Comparison of ENCODE assay signal across 29 cellular contexts in the genomic region with DNA sequence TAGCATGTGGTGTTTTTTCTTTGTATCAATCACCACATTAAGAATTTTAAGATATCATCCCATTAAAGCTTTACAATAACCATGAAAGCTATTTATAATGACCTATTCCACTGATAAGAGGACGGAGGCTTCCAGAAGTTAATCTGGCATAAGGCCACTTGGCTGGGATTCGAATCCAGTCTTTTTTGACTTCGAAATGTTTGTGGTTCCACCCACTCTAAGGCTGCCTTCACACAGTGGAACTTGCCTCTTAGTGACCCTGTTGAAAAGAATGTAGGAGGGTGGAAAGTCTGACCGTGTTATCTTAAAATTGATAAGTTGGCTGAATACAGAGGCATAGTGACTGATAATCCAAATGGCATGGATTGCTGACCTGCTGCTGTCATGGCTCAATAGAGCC.
DNase-seq lines count a peak whose midpoint lies in the region; ATAC-seq and TF ChIP-seq lines count a peak whose summit lies in the region.
"Had no signal": no experiment of that assay in that cellular context is flagged by ENCODE, and none has a peak within 500 bp of the region (broad histone marks: within the 10 kb centered on the region; RNA-seq: fewer than 3 reads in every experiment).

No MANE protein-coding gene starts in this region.

- H3K4me3 Mint-ChIP-seq in T-helper 2 cell treated with Interferon-gamma antibody and Interleukin-4, amounts not matched to agents 5 μg/mL and 100 μg/mL, for 36 hours: no peak overlapping the region
- H3K4me3 Mint-ChIP-seq: activated naive CD8-positive, alpha-beta T cell; CD4-positive, alpha-beta memory T cell; central memory CD8-positive, alpha-beta T cell; dendritic cell treated with granulocyte-macrophage colony-stimulating factor and Interleukin-4, amounts not matched to agents 40 ng/mL and 50 ng/mL, for 4 days; endodermal cell; GM23338; memory B cell; neural progenitor cell; stimulated activated effector memory CD8-positive, alpha-beta T cell treated with anti-CD3 and anti-CD28 coated beads, Interleukin-12 subunit alpha, Interleukin-12 subunit beta, amount 100 ng/mL, for 72 hours had no signal

- H3K36me3 Mint-ChIP-seq in T-helper 2 cell treated with Interferon-gamma antibody and Interleukin-4, amounts not matched to agents 5 μg/mL and 100 μg/mL, for 36 hours (ENCODE audit: low read depth): no peaks in the 10 kb centered on the region
- H3K36me3 Mint-ChIP-seq: activated naive CD8-positive, alpha-beta T cell; CD4-positive, alpha-beta memory T cell; memory B cell; stimulated activated effector memory CD8-positive, alpha-beta T cell treated with anti-CD3 and anti-CD28 coated beads, Interleukin-12 subunit alpha, Interleukin-12 subunit beta, amount 100 ng/mL, for 72 hours had no signal

- peaks cover 35% of the 10 kb centered on the region for H3K9me3 Mint-ChIP-seq in T-helper 2 cell treated with Interferon-gamma antibody and Interleukin-4, amounts not matched to agents 5 μg/mL and 100 μg/mL, for 36 hours
- H3K9me3 Mint-ChIP-seq: endodermal cell, GM23338, memory B cell had no signal

- no peaks in the 10 kb centered on the region for H3K27me3 ChIP-seq in upper lobe of right lung
- H3K27me3 ChIP-seq: ascending aorta, neural progenitor cell had no signal

- H3K27ac Mint-ChIP-seq in T-helper 2 cell treated with Interferon-gamma antibody and Interleukin-4, amounts not matched to agents 5 μg/mL and 100 μg/mL, for 36 hours: no peak overlapping the region
- H3K27ac Mint-ChIP-seq: activated naive CD8-positive, alpha-beta T cell; CD4-positive, alpha-beta memory T cell; dendritic cell treated with granulocyte-macrophage colony-stimulating factor and Interleukin-4, amounts not matched to agents 40 ng/mL and 50 ng/mL, for 4 days; endodermal cell; GM23338; memory B cell; neural progenitor cell; stimulated activated effector memory CD8-positive, alpha-beta T cell treated with anti-CD3 and anti-CD28 coated beads, Interleukin-12 subunit alpha, Interleukin-12 subunit beta, amount 100 ng/mL, for 72 hours had no signal

- H3K36me3 ChIP-seq in upper lobe of right lung: no peaks in the 10 kb centered on the region
- H3K36me3 ChIP-seq: ascending aorta, neural progenitor cell had no signal

- ATAC-seq in Right ventricle myocardium superior (ENCODE audit: poor library complexity) (peak; percentile 81), left cardiac atrium (peak; percentile 57 to 88), upper lobe of right lung (peak; percentile 32), HG03159 (IDR thresholded peaks at IDR 0.05; ENCODE audit: unreplicated experiment) (no peak)
- ATAC-seq: GM23338; stimulated activated effector memory CD8-positive, alpha-beta T cell treated with anti-CD3 and anti-CD28 coated beads, Interleukin-12 subunit alpha, Interleukin-12 subunit beta, amount 100 ng/mL, for 72 hours had no signal

- peaks cover 3% of the 10 kb centered on the region for H3K4me1 ChIP-seq in upper lobe of right lung

- no peak overlapping the region for H3K4me3 ChIP-seq in upper lobe of right lung
- H3K4me3 ChIP-seq: ascending aorta, GM23338, neural progenitor cell had no signal

- H3K9me3 ChIP-seq in upper lobe of right lung: no peaks in the 10 kb centered on the region
- H3K9me3 ChIP-seq: ascending aorta had no signal

- intact Hi-C loops in Right ventricle myocardium superior (cut with DNase I) (no loop called here), cardiac septum (cut with DNase I) (no loop called here), left cardiac atrium (cut with DNase I) (no loop called here), upper lobe of right lung (cut with DNase I) (no loop called here)

- DNase-seq in Right ventricle myocardium superior (no peak), cardiac septum (ENCODE audit: low spot score) (no peak), left cardiac atrium (peak; percentile 29), mucosa of gallbladder (ENCODE audit: low spot score) (peak; percentile 63), upper lobe of right lung (no peak), islet precursor cell (no peak)
- no peak for DNase-seq in T-helper 2 cell treated with Interferon-gamma antibody and Interleukin-4, amounts not matched to agents 5 μg/mL and 100 μg/mL, for 36 hours (ENCODE audit: low spot score)
- DNase-seq: activated CD4-positive, alpha-beta T cell treated with anti-CD3 and anti-CD28 coated beads, Interleukin-2, amount 50 U/mL, for 1 hour; activated CD4-positive, CD25-positive, alpha-beta regulatory T cell; activated effector memory CD4-positive, alpha-beta T cell treated with Interleukin-2 at 50 U/mL for 16 hours; activated T-cell treated with anti-CD3 and anti-CD28 coated beads, Interleukin-2, amount 50 U/mL, for 1 hour; CD4-positive, alpha-beta memory T cell; endodermal cell; kidney; NCI-H1092; NCI-H1694 treated with DMSO at 0.1 percent for 48 hours; NCI-H2171 treated with DMSO at 0.1 percent for 48 hours; NCI-H510A treated with DMSO at 0.1 percent for 48 hours; posterior cingulate gyrus; RPMI8226 had no signal

- no peaks in the 10 kb centered on the region for H3K27me3 Mint-ChIP-seq in T-helper 2 cell treated with Interferon-gamma antibody and Interleukin-4, amounts not matched to agents 5 μg/mL and 100 μg/mL, for 36 hours (ENCODE audit: low read depth)
- H3K27me3 Mint-ChIP-seq: activated naive CD8-positive, alpha-beta T cell; CD4-positive, alpha-beta memory T cell; central memory CD8-positive, alpha-beta T cell; dendritic cell treated with granulocyte-macrophage colony-stimulating factor and Interleukin-4, amounts not matched to agents 40 ng/mL and 50 ng/mL, for 4 days had no signal

- no peak overlapping the region for H3K27ac ChIP-seq in upper lobe of right lung
- H3K27ac ChIP-seq: ascending aorta, neural progenitor cell had no signal

- no peaks in the 10 kb centered on the region for H3K4me1 Mint-ChIP-seq in T-helper 2 cell treated with Interferon-gamma antibody and Interleukin-4, amounts not matched to agents 5 μg/mL and 100 μg/mL, for 36 hours (ENCODE audit: low read depth)
- H3K4me1 Mint-ChIP-seq: CD4-positive, alpha-beta memory T cell; central memory CD8-positive, alpha-beta T cell; memory B cell; stimulated activated effector memory CD8-positive, alpha-beta T cell treated with anti-CD3 and anti-CD28 coated beads, Interleukin-12 subunit alpha, Interleukin-12 subunit beta, amount 100 ng/mL, for 72 hours had no signal

- TF ChIP-seq CTCF in upper lobe of right lung (IDR thresholded peaks at IDR 0.05): no peak

Comparison
In these comparisons a context has a peak if more than half of its experiments do, and no peak if none do; other contexts are left out.
1. DNase-seq: peak in left cardiac atrium (single experiment) and mucosa of gallbladder (single experiment); none in Right ventricle myocardium superior (single experiment), cardiac septum (single experiment), upper lobe of right lung (single experiment), islet precursor cell (single experiment) and T-helper 2 cell treated with Interferon-gamma antibody and Interleukin-4, amounts not matched to agents 5 μg/mL and 100 μg/mL, for 36 hours (single experiment).